8 cellular contexts compared by ENCODE assay signal in genomic region chr5:43514816-43515677, GRCh38. TPM values are rescaled to one million over a fixed set of nuclear protein-coding genes. Genes with fewer than 3 reads are reported as not detected.
A peak's percentile ranks its signal among the peaks of the same experiment; 100 is the strongest.
DNase-seq lines count a peak whose midpoint lies in the region; ATAC-seq, FAIRE-seq and TF ChIP-seq lines count a peak whose summit lies in the region.

Gene C5orf34 (minus strand): TSS chr5:43515148. CDS start chr5:43509339, 5,809 bp downstream.

- TF ChIP-seq POLR2A in GM12892 (IDR thresholded peaks at IDR 0.05; ENCODE audit: low read depth, low read length) (peak; percentile 95), adrenal gland (IDR thresholded peaks at IDR 0.05) (peak; percentile 32 to 82), upper lobe of left lung (IDR thresholded peaks at IDR 0.05) (peak in 3 of 4 donors; percentile 33 to 84 (median 43))

- FAIRE-seq in GM12892 (lab: Jason Lieb, UNC), result peak; percentile 95

- H3K36me3 ChIP-seq in adrenal gland (replicated peaks in 1 of 2) (no peaks in the 10 kb centered on the region), heart right ventricle (no peaks in the 10 kb centered on the region), upper lobe of left lung (no peaks in the 10 kb centered on the region)

- WGBS in adrenal gland, 4 donors, result 0 to 1% (median 0%) methylated on average over 33 to 35 of the region's 35 CpGs
- 0 to 1% methylated on average over 35 of the region's 35 CpGs for whole genome bisulfite sequencing in heart right ventricle, 2 donors
- 0 to 1% methylated on average over 31 to 35 of the region's 35 CpGs for WGBS in upper lobe of left lung, 2 donors

- no peak for TF ChIP-seq EP300 in upper lobe of left lung (IDR thresholded peaks at IDR 0.05)

- H3K9me3 ChIP-seq in adrenal gland (replicated peaks in 1 of 3) (no peaks in the 10 kb centered on the region), heart right ventricle (no peaks in the 10 kb centered on the region), upper lobe of left lung (no peaks in the 10 kb centered on the region)

- intact Hi-C loops in adrenal gland (cut with DNase I) (no loop called here), heart right ventricle (cut with DNase I) (loop anchor here in 3 of 10 donors (1.0 to 10.0 kb wide), 4 partner anchors 30 to 200 kb away; partner anchors contain the start of genes HMGCS1 (in 1 of the 3), PAIP1 (in 1 of the 3) and TMEM267 (in 1 of the 3)), posterior cingulate gyrus (cut with DNase I) (loop anchor here (2.0 kb wide), 1 partner anchor 32 kb away; the partner anchor contains the start of gene TMEM267)

- H3K27me3 ChIP-seq in adrenal gland (no peaks in the 10 kb centered on the region), heart right ventricle (no peaks in the 10 kb centered on the region), upper lobe of left lung (no peaks in the 10 kb centered on the region)

- H3K27ac ChIP-seq in adrenal gland (peak within 1 kb of the TSS; percentile 30 to 76 (median 72)), heart right ventricle (peak within 1 kb of the TSS; percentile 52 to 91 (median 88)), upper lobe of left lung (peak within 1 kb of the TSS; percentile 62 to 94 (median 84))

- peaks cover 8 to 16% of the 10 kb centered on the region in 2 donors for H3K4me1 ChIP-seq in adrenal gland (replicated peaks in 1 of 2)
- peaks cover 0 to 21% (median 16%) of the 10 kb centered on the region in 9 donors for H3K4me1 ChIP-seq in heart right ventricle
- peaks cover 6 to 15% (median 9%) of the 10 kb centered on the region in 4 donors for H3K4me1 ChIP-seq in upper lobe of left lung

- peak within 1 kb of the TSS; percentile 28 to 89 (median 50) for H3K4me3 ChIP-seq in adrenal gland
- H3K4me3 ChIP-seq in heart right ventricle, result peak within 1 kb of the TSS; percentile 43 to 81 (median 65)
- peak within 1 kb of the TSS; percentile 45 to 70 (median 60) for H3K4me3 ChIP-seq in upper lobe of left lung

- TF ChIP-seq CTCF in adrenal gland (IDR thresholded peaks at IDR 0.05), result peak in 1 of 6 experiments; percentile 1
- TF ChIP-seq CTCF in heart right ventricle (IDR thresholded peaks at IDR 0.05), result peak in 2 of 9 donors; percentile 4 to 21
- TF ChIP-seq CTCF in upper lobe of left lung (IDR thresholded peaks at IDR 0.05), result no peak

- DNase-seq in GM12892 (ENCODE audit: insufficient read length) (peak; percentile 86), NCI-H1436 (lab: John Stamatoyannopoulos, UW) (peak; percentile 95), SW480 (ENCODE audit: low spot score) (peak; percentile 94), adrenal gland (peak; percentile 95 to 98 (median 97)), heart right ventricle (peak; percentile 97), posterior cingulate gyrus (peak; percentile 90 to 99 (median 96)), upper lobe of left lung (peak; percentile 93 to 98)

- ATAC-seq in HG02840 (IDR thresholded peaks at IDR 0.05; ENCODE audit: low FRiP score, unreplicated experiment), result peak; percentile 98
- ATAC-seq in heart right ventricle, result peak; percentile 99 to 100 (median 100)
- peak; percentile 100 for ATAC-seq in upper lobe of left lung (ENCODE audit: low FRiP score in 2 of 2)

RNA-seq across cellular contexts. Expression of gene C5orf34, which starts in this region (rescaled TPM):
- polyA plus RNA-seq in GM12892 (2012; ENCODE audit: missing spikeins), result 7.2 TPM
- total RNA-seq in adrenal gland (under 1 TPM in 7 of 8 donors, not detected in 1; 0.34 to 0.96 (median 0.65) TPM), heart right ventricle (1 to 10 TPM in 2 of 10 donors, under 1 TPM in 8; 0.22 to 1.6 (median 0.53) TPM), upper lobe of left lung (1 to 10 TPM in 4 of 6 donors, under 1 TPM in 2; 0.79 to 2.1 (median 1.1) TPM)
- polyA plus RNA-seq in adrenal gland (1 to 10 TPM in 2 of 3 donors, under 1 TPM in 1; 0.37 to 1.0 (median 1.0) TPM), heart right ventricle (under 1 TPM; 0.65 to 0.95 TPM)

Comparison
In these comparisons a context has a peak if more than half of its experiments do, and no peak if none do; other contexts are left out.
1. Peak in every context shown above with its lines: DNase-seq, ATAC-seq, H3K4me3 ChIP-seq and H3K27ac ChIP-seq.
2. POLR2A ChIP-seq: peak in every context shown above with its lines; median percentile 95 in GM12892; 57 in adrenal gland; 43 in upper lobe of left lung.